Comparison of ENCODE assay signal across 1 cellular context in the genomic region with DNA sequence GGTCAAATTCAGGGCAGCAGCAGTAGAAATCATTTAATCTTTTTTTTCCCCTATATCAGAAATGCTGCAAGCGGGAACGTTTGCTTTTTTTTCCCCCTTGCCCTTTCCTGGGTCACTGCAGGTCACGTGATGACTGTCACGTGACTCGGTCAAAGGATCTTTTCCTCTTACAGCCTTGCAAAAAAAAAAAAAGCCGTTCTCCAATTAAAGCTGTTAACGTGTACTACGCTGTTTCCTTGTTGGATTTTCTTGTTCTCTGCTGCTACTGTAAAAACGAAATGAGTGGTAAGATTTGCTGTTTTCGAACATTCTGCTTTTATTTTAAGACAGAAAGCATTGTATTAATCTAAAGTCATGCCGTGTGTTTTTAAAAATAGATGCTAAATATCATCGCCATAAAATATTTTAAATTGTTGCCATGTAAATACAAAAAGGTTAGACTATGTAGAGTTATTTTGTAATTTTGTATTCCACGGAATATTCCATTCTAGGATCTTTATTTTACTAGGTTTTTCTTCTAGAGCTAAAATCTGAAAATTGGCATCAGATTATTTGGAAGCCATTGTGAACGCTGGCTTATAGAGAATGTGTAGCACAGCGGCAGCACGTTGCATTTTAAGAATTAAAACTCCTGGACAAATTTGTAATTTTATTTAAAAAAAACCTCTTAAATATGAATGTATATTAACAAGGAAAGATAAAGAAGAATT.
TF ChIP-seq lines count a peak whose summit lies in the region.

No MANE protein-coding gene starts in this region.

TF ChIP-seq in HEK293, 187 proteins besides CTCF, POLR2A, EP300 and RAD21 (continued from another document):
- TF ChIP-seq, protein P1, sequence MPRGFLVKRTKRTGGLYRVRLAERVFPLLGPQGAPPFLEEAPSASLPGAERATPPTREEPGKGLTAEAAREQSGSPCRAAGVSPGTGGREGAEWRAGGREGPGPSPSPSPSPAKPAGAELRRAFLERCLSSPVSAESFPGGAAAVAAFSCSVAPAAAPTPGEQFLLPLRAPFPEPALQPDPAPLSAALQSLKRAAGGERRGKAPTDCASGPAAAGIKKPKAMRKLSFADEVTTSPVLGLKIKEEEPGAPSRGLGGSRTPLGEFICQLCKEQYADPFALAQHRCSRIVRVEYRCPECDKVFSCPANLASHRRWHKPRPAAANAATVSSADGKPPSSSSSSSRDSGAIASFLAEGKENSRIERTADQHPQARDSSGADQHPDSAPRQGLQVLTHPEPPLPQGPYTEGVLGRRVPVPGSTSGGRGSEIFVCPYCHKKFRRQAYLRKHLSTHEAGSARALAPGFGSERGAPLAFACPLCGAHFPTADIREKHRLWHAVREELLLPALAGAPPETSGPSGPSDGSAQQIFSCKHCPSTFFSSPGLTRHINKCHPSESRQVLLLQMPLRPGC (tag by site-specific recombination; IDR thresholded peaks at IDR 0.05), result no peak; the same call in 1 of the 2 replicates
- no peak for TF ChIP-seq ZNF654 (tag by site-specific recombination; IDR thresholded peaks at IDR 0.05; ENCODE audit: low read depth)
- TF ChIP-seq RBAK (tag by site-specific recombination; IDR thresholded peaks at IDR 0.05), result no peak
- TF ChIP-seq ZSCAN16 (tag by site-specific recombination; IDR thresholded peaks at IDR 0.05), result no peak
- TF ChIP-seq ZNF692 (tag by site-specific recombination; IDR thresholded peaks at IDR 0.05), result no peak
- no peak for TF ChIP-seq ZNF571 (tag by site-specific recombination; IDR thresholded peaks at IDR 0.05)
- peak; percentile 54 for TF ChIP-seq ZNF366 (tag by site-specific recombination; conservative IDR thresholded peaks at IDR 0.05)
